ENCODE assay signal across 23 cellular contexts in the genomic region with DNA sequence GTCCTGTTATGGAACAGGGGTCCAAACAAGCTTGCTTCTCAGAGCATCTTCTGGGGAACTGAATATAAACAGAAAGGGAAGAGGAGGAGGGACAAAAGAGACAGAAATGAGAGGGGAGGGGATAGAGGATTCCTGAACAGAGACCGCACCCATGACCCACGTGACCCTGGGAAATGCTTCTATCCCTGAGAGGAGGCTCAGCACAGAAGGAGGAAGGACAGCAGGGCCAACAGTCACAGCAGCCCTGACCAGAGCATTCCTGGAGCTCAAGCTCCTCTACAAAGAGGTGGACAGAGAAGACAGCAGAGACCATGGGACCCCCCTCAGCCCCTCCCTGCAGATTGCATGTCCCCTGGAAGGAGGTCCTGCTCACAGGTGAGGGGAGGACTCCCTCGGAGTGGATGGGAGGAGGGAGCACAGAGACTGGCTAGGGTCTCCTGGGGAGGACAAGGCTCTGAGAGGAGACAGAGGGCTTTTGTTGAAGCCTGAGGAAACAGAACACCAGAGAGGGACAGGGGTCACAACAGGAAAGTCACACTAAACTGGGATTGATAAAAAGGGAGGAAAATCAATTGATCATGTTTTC. TPM values are rescaled to one million over a fixed set of nuclear protein-coding genes. Genes with fewer than 3 reads are reported as not detected.
A peak's percentile ranks its signal among the peaks of the same experiment; 100 is the strongest.
DNase-seq lines count a peak whose midpoint lies in the region; ATAC-seq and TF ChIP-seq lines count a peak whose summit lies in the region.
"Had no signal": no experiment of that assay in that cellular context is flagged by ENCODE, and none has a peak within 500 bp of the region (broad histone marks: within the 10 kb centered on the region; RNA-seq: fewer than 3 reads in every experiment).

A gene (plus strand): TSS at position 203 of the 586 bp plus-strand sequence. CDS start 109 bp downstream, at position 312.

- H3K9ac ChIP-seq in BLaER1 (no peak within 1 kb of the TSS), endodermal cell (ENCODE audit: extremely low read depth, low read length, poor library complexity, severe bottlenecking) (no peak within 1 kb of the TSS)

- H3K4me3 Mint-ChIP-seq in endodermal cell, result no peak within 1 kb of the TSS
- H3K4me3 Mint-ChIP-seq: activated T-cell treated with anti-CD3 and anti-CD28 coated beads, Interleukin-2, amount 50 U/mL, for 72 hours; CD4-positive, CD25-positive, alpha-beta regulatory T cell had no signal

- DNase-seq in endodermal cell (peak; percentile 51), mucosa of descending colon (peak; percentile 71 to 83 (median 83)), GM20000 (ENCODE audit: low spot score) (no peak), psoas muscle (no peak), SHP77 (lab: John Stamatoyannopoulos, UW) (no peak)
- DNase-seq: activated CD4-positive, alpha-beta T cell treated with anti-CD3 and anti-CD28 coated beads for 1 hour; activated naive CD4-positive, alpha-beta T cell treated with anti-CD3 and anti-CD28 coated beads, Interleukin-2, amount 50 U/mL, for 16 hours; activated T-cell treated with anti-CD3 and anti-CD28 coated beads, Interleukin-2, amount 50 U/mL, for 72 hours; CD4-positive, CD25-positive, alpha-beta regulatory T cell; DMS79; NCI-H1436; NCI-H510A; NK-92 treated with Interleukin-12 subunit alpha and Interleukin-12 subunit beta, amount 100 ng/mL, for 24 hours had no signal

- H3K36me3 ChIP-seq in BLaER1, result no peaks in the 10 kb centered on the region
- no peaks in the 10 kb centered on the region for H3K36me3 ChIP-seq in endodermal cell (ENCODE audit: control insufficient read depth, insufficient read depth, low read length)
- no peaks in the 10 kb centered on the region for H3K36me3 ChIP-seq in mucosa of descending colon (ENCODE audit: low read depth)
- no peaks in the 10 kb centered on the region for H3K36me3 ChIP-seq in psoas muscle (ENCODE audit: insufficient read depth in 1 of 2, low read depth in 1 of 2)
- H3K36me3 ChIP-seq: HAP-1, vagina had no signal

- H3K27ac Mint-ChIP-seq in endodermal cell, result no peak within 1 kb of the TSS
- H3K27ac Mint-ChIP-seq: activated T-cell treated with anti-CD3 and anti-CD28 coated beads, Interleukin-2, amount 50 U/mL, for 72 hours; CD4-positive, CD25-positive, alpha-beta regulatory T cell had no signal

- ATAC-seq in mucosa of descending colon (peak; percentile 78), HG03159 (IDR thresholded peaks at IDR 0.05; ENCODE audit: unreplicated experiment) (no peak), psoas muscle (no peak)
- ATAC-seq: activated T-cell treated with anti-CD3 and anti-CD28 coated beads, Interleukin-2, amount 50 U/mL, for 72 hours had no signal

- no peaks in the 10 kb centered on the region for H3K36me3 Mint-ChIP-seq in endodermal cell (ENCODE audit: low read depth)
- H3K36me3 Mint-ChIP-seq: CD4-positive, CD25-positive, alpha-beta regulatory T cell had no signal

- peaks cover 16% of the 10 kb centered on the region for H3K9me3 Mint-ChIP-seq in endodermal cell
- H3K9me3 Mint-ChIP-seq: activated T-cell treated with anti-CD3 and anti-CD28 coated beads, Interleukin-2, amount 50 U/mL, for 72 hours; CD4-positive, CD25-positive, alpha-beta regulatory T cell had no signal

- 23 to 42% methylated on average over 2 to 3 of the region's 3 CpGs for WGBS in endodermal cell (ENCODE audit: insufficient coverage in 1 of 2, insufficient read length in 1 of 2), 2 experiments
- WGBS in psoas muscle, 3 donors, result 36 to 38% (median 36%) methylated on average over 3 of the region's 3 CpGs

- 0 out of 2 replicates have a peak within 1 kb of the TSS, but pooled peaks have one; percentile 39 for H3K27ac ChIP-seq in BLaER1
- no peak within 1 kb of the TSS for H3K27ac ChIP-seq in endodermal cell (ENCODE audit: low read depth, low read length)
- H3K27ac ChIP-seq in psoas muscle, result no peak within 1 kb of the TSS
- H3K27ac ChIP-seq: vagina had no signal

- no peaks in the 10 kb centered on the region for H3K4me1 Mint-ChIP-seq in endodermal cell

- H4K20me1 ChIP-seq in BLaER1, result no peaks in the 10 kb centered on the region

- TF ChIP-seq CTCF in endodermal cell (conservative IDR thresholded peaks at IDR 0.05), result no peak
- TF ChIP-seq CTCF in mucosa of descending colon (IDR thresholded peaks at IDR 0.05), result no peak
- TF ChIP-seq CTCF in GM20000 (IDR thresholded peaks at IDR 0.05; ENCODE audit: extremely low read depth, missing control alignments), result no peak
- no peak for TF ChIP-seq CTCF in psoas muscle (IDR thresholded peaks at IDR 0.05)

- no peaks in the 10 kb centered on the region for H3K27me3 ChIP-seq in BLaER1
- H3K27me3 ChIP-seq in endodermal cell (ENCODE audit: control insufficient read depth, insufficient read depth, low read length, poor library complexity, severe bottlenecking), result peaks cover 27% of the 10 kb centered on the region
- H3K27me3 ChIP-seq in psoas muscle (ENCODE audit: insufficient read depth in 3 of 3, low read length in 2 of 3), result peaks cover 0 to 15% (median 3%) of the 10 kb centered on the region in 3 donors
- H3K27me3 ChIP-seq: vagina had no signal

- H3K4me2 ChIP-seq in BLaER1, result peak within 1 kb of the TSS; percentile 18; the same call in 1 of the 2 replicates

- no peak for TF ChIP-seq EP300 in Ishikawa (IDR thresholded peaks at IDR 0.05; ENCODE audit: borderline replicate concordance)

- intact Hi-C loops in mucosa of descending colon (cut with DNase I, micrococcal nuclease), result no loop called here
- intact Hi-C loops in psoas muscle (cut with DNase I), result no loop called here

- H3K27me3 Mint-ChIP-seq in endodermal cell (ENCODE audit: insufficient read depth), result peaks cover 7% of the 10 kb centered on the region

- H3K4me1 ChIP-seq in BLaER1, result peaks cover 53% of the 10 kb centered on the region
- H3K4me1 ChIP-seq in endodermal cell (ENCODE audit: control insufficient read depth, insufficient read depth, low read length), result no peaks in the 10 kb centered on the region
- H3K4me1 ChIP-seq in mucosa of descending colon (ENCODE audit: low read depth), result peaks cover 8% of the 10 kb centered on the region
- no peaks in the 10 kb centered on the region for H3K4me1 ChIP-seq in psoas muscle
- H3K4me1 ChIP-seq: HAP-1, vagina had no signal

- H3K4me3 ChIP-seq in BLaER1 (no peak within 1 kb of the TSS), endodermal cell (ENCODE audit: low read length) (no peak within 1 kb of the TSS), mucosa of descending colon (no peak within 1 kb of the TSS), psoas muscle (no peak within 1 kb of the TSS)
- H3K4me3 ChIP-seq: HAP-1, vagina had no signal

- no peak for TF ChIP-seq RAD21 in Ishikawa (IDR thresholded peaks at IDR 0.05; ENCODE audit: low read depth)

- H3K9me3 ChIP-seq in BLaER1 (no peaks in the 10 kb centered on the region), endodermal cell (ENCODE audit: control insufficient read depth, low read length) (no peaks in the 10 kb centered on the region), mucosa of descending colon (no peaks in the 10 kb centered on the region), psoas muscle (no peaks in the 10 kb centered on the region)
- H3K9me3 ChIP-seq: HAP-1, vagina had no signal

TF ChIP-seq in Ishikawa, 13 proteins besides CTCF, POLR2A, EP300 and RAD21:
- TF ChIP-seq, protein P1, sequence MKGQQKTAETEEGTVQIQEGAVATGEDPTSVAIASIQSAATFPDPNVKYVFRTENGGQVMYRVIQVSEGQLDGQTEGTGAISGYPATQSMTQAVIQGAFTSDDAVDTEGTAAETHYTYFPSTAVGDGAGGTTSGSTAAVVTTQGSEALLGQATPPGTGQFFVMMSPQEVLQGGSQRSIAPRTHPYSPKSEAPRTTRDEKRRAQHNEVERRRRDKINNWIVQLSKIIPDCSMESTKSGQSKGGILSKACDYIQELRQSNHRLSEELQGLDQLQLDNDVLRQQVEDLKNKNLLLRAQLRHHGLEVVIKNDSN (IDR thresholded peaks at IDR 0.05), result peak; percentile 53; the same call in 1 of the 2 replicates
- no peak for TF ChIP-seq YY1 (IDR thresholded peaks at IDR 0.05; ENCODE audit: low read depth)

RNA-seq across cellular contexts. Expression of the gene that starts here (rescaled TPM):
- not detected for total RNA-seq in endodermal cell
- polyA plus RNA-seq in endodermal cell (2013, experiment 1 of 2), result not detected
- polyA plus RNA-seq in endodermal cell (2013, experiment 2 of 2), result not detected
- total RNA-seq in mucosa of descending colon, result 1,000 to 10,000 TPM in 1 of 3 donors, 100 to 1,000 TPM in 2; 249 to 1,767 (median 431) TPM
- total RNA-seq in psoas muscle, result under 1 TPM in 2 of 4 donors, not detected in 2; 0.17 to 0.27 TPM
- polyA plus RNA-seq in psoas muscle, result under 1 TPM in 2 of 3 donors, not detected in 1; 0.03 TPM
- total RNA-seq: activated T-cell treated with anti-CD3 and anti-CD28 coated beads, Interleukin-2, amount 50 U/mL, for 72 hours; astrocyte; CD4-positive, CD25-positive, alpha-beta regulatory T cell; lung microvascular endothelial cell; osteocyte; subcutaneous adipose tissue had no signal
- polyA plus RNA-seq: CD4-positive, CD25-positive, alpha-beta regulatory T cell; right cardiac atrium had no signal

Comparison
In these comparisons a context has a peak if more than half of its experiments do, and no peak if none do; other contexts are left out.
1. RNA of the gene that starts here (total RNA-seq): 249 to 1,767 TPM in mucosa of descending colon; 0.17 to 0.27 TPM in psoas muscle and not detected in endodermal cell; every median in the first group is over 100 times any median in the second.
2. Peak in DNase-seq in endodermal cell; RNA of the gene not detected or under 1 TPM.
3. DNase-seq: peak in mucosa of descending colon (3 of 3); none in GM20000 (single experiment), psoas muscle (0 of 2) and SHP77 (0 of 2).